In genomic region chrX:153275418-153275817, GRCh38 we compare ENCODE assay signal across 18 cellular contexts. TPM values are rescaled to one million over a fixed set of nuclear protein-coding genes. Genes with fewer than 3 reads are reported as not detected.
"Had no signal": no experiment of that assay in that cellular context is flagged by ENCODE, and none has a peak within 500 bp of the region (broad histone marks: within the 10 kb centered on the region; RNA-seq: fewer than 3 reads in every experiment).

No MANE protein-coding gene starts in this region.

RNA-seq across cellular contexts. Expression of gene PNMA6F, which starts 46.1 kb away (rescaled TPM):
- total RNA-seq: activated naive CD4-positive, alpha-beta T cell treated with anti-CD3 and anti-CD28 coated beads for 36 hours; activated naive CD4-positive, alpha-beta T cell treated with anti-CD3 and anti-CD28 coated beads, Interleukin-2, amount 50 U/mL, for 72 hours; activated naive CD8-positive, alpha-beta T cell treated with anti-CD3 and anti-CD28 coated beads for 36 hours; activated naive CD8-positive, alpha-beta T cell treated with anti-CD3 and anti-CD28 coated beads, Interleukin-2, amount 10 ng/mL, durations not matched to agents 7 days and 5 days; activated T-cell treated with anti-CD3 and anti-CD28 coated beads, Interleukin-2, amount 50 U/mL, for 4 hours; activated T-cell treated with anti-CD3 and anti-CD28 coated beads, Interleukin-2, amount 50 U/mL, for 72 hours; activated T-helper 1 cell treated with anti-CD3 and anti-CD28 coated beads, Interleukin-12 subunit alpha, Interleukin-12 subunit beta, Interleukin-2, Interleukin-4 antibody, amounts not matched to agents 30 ng/mL and 10 ng/mL and 1 ng/mL, durations not matched to agents 14 hours and 24 hours and 36 hours; activated T-helper 17 cell treated with anti-CD3 and anti-CD28 coated beads, Interleukin-2, amount 50 U/mL, for 72 hours; activated T-helper 2 cell treated with anti-CD3 and anti-CD28 coated beads, Interferon-gamma antibody, Interleukin-2, Interleukin-4, amounts not matched to agents 10 μg/mL and 5 μg/mL and 100 μg/mL, durations not matched to agents 14 hours and 24 hours and 36 hours; aorta; ascending aorta; astrocyte; body of pancreas; breast epithelium; bronchial epithelial cell; cardiac muscle cell; cardiac septum had no signal
- polyA plus RNA-seq: adipose tissue, aorta, cardiac muscle cell had no signal
